In genomic region chr20:5714261-5715041, GRCh38 we compare ENCODE assay signal across 8 cellular contexts. TPM values are rescaled to one million over a fixed set of nuclear protein-coding genes. Genes with fewer than 3 reads are reported as not detected.
DNase-seq lines count a peak whose midpoint lies in the region; ATAC-seq and TF ChIP-seq lines count a peak whose summit lies in the region.

No MANE protein-coding gene starts in this region.

- TF ChIP-seq POLR2A in NB4 (IDR thresholded peaks at IDR 0.05; ENCODE audit: extremely low read depth, insufficient read length) = no peak

- H3K4me3 Mint-ChIP-seq in CD14-positive monocyte = no peak overlapping the region
- peak overlapping the region; percentile 10 for H3K4me3 Mint-ChIP-seq in activated T-cell treated with anti-CD3 and anti-CD28 coated beads, Interleukin-2, amount 50 U/mL, for 24 hours
- no peak overlapping the region for H3K4me3 Mint-ChIP-seq in immature natural killer cell
- no peak overlapping the region for H3K4me3 Mint-ChIP-seq in stimulated activated memory B cell treated with anti-CD40 and anti-IgM and Interleukin-4, amounts not matched to agents 10 μg/mL and 1 μg/mL and 100 μg/mL, for 72 hours

- H3K9me3 Mint-ChIP-seq in CD14-positive monocyte (peaks cover 0 to 15% (median 9%) of the 10 kb centered on the region in 7 donors), immature natural killer cell (no peaks in the 10 kb centered on the region)
- H3K9me3 Mint-ChIP-seq in activated T-cell treated with anti-CD3 and anti-CD28 coated beads, Interleukin-2, amount 50 U/mL, for 24 hours = no peaks in the 10 kb centered on the region
- H3K9me3 Mint-ChIP-seq in stimulated activated memory B cell treated with anti-CD40 and anti-IgM and Interleukin-4, amounts not matched to agents 10 μg/mL and 1 μg/mL and 100 μg/mL, for 72 hours = no peaks in the 10 kb centered on the region

- no peak overlapping the region for H3K4me3 ChIP-seq in NB4 (ENCODE audit: low read depth, low read length)

- H3K27ac Mint-ChIP-seq in CD14-positive monocyte (peak overlapping the region in 4 of 7 donors; percentile 31 to 41 (median 40)), immature natural killer cell (peak overlapping the region; percentile 32 to 86 (median 62))
- H3K27ac Mint-ChIP-seq in activated T-cell treated with anti-CD3 and anti-CD28 coated beads, Interleukin-2, amount 50 U/mL, for 24 hours = peak overlapping the region; percentile 84
- H3K27ac Mint-ChIP-seq in stimulated activated memory B cell treated with anti-CD40 and anti-IgM and Interleukin-4, amounts not matched to agents 10 μg/mL and 1 μg/mL and 100 μg/mL, for 72 hours = peak overlapping the region; percentile 48

- TF ChIP-seq CTCF in CD14-positive monocyte (IDR thresholded peaks at IDR 0.05) = no peak
- TF ChIP-seq CTCF in NB4 (IDR thresholded peaks at IDR 0.05; ENCODE audit: low read depth, low read length) = no peak

- peaks cover 3 to 14% (median 4%) of the 10 kb centered on the region in 3 donors for H3K27me3 Mint-ChIP-seq in CD14-positive monocyte (ENCODE audit: low read depth in 3 of 3)
- H3K27me3 Mint-ChIP-seq in activated T-cell treated with anti-CD3 and anti-CD28 coated beads, Interleukin-2, amount 50 U/mL, for 24 hours = no peaks in the 10 kb centered on the region
- peaks cover 0 to 10% (median 7%) of the 10 kb centered on the region in 3 donors for H3K27me3 Mint-ChIP-seq in immature natural killer cell (ENCODE audit: low read depth in 3 of 3)
- H3K27me3 Mint-ChIP-seq in stimulated activated memory B cell treated with anti-CD40 and anti-IgM and Interleukin-4, amounts not matched to agents 10 μg/mL and 1 μg/mL and 100 μg/mL, for 72 hours = peaks cover 12% of the 10 kb centered on the region

- H3K4me1 Mint-ChIP-seq in CD14-positive monocyte (peaks cover 7% of the 10 kb centered on the region), immature natural killer cell (peaks cover 11 to 13% of the 10 kb centered on the region in 2 donors)
- H3K4me1 Mint-ChIP-seq in activated T-cell treated with anti-CD3 and anti-CD28 coated beads, Interleukin-2, amount 50 U/mL, for 24 hours (ENCODE audit: low read depth) = peaks cover 42% of the 10 kb centered on the region
- peaks cover 19% of the 10 kb centered on the region for H3K4me1 Mint-ChIP-seq in stimulated activated memory B cell treated with anti-CD40 and anti-IgM and Interleukin-4, amounts not matched to agents 10 μg/mL and 1 μg/mL and 100 μg/mL, for 72 hours

- peaks cover 0 to 2% of the 10 kb centered on the region in 2 donors for H3K36me3 Mint-ChIP-seq in CD14-positive monocyte
- H3K36me3 Mint-ChIP-seq in activated T-cell treated with anti-CD3 and anti-CD28 coated beads, Interleukin-2, amount 50 U/mL, for 24 hours (ENCODE audit: low read depth) = no peaks in the 10 kb centered on the region
- no peaks in the 10 kb centered on the region for H3K36me3 Mint-ChIP-seq in immature natural killer cell
- no peaks in the 10 kb centered on the region for H3K36me3 Mint-ChIP-seq in stimulated activated memory B cell treated with anti-CD40 and anti-IgM and Interleukin-4, amounts not matched to agents 10 μg/mL and 1 μg/mL and 100 μg/mL, for 72 hours

- DNase-seq in CD14-positive monocyte (ENCODE audit: low spot score) = peak; percentile 53
- peak; percentile 56 for DNase-seq in NB4 (ENCODE audit: low read depth)
- DNase-seq in activated T-cell treated with anti-CD3 and anti-CD28 coated beads, Interleukin-2, amount 50 U/mL, for 24 hours = peak; percentile 44
- DNase-seq in immature natural killer cell = peak; percentile 62 to 73 (median 67)
- DNase-seq in amniotic stem cell (lab: John Stamatoyannopoulos, UW) = no peak

- intact Hi-C loops in CD14-positive monocyte (cut with micrococcal nuclease) = no loop called here

- ATAC-seq in stimulated activated memory B cell treated with anti-CD40 and anti-IgM and Interleukin-4, amounts not matched to agents 10 μg/mL and 1 μg/mL and 100 μg/mL, for 72 hours = peak; percentile 66
- ATAC-seq in GM19452 (IDR thresholded peaks at IDR 0.05; ENCODE audit: unreplicated experiment) (no peak), GM21390 (IDR thresholded peaks at IDR 0.05; ENCODE audit: unreplicated experiment) (no peak)

RNA-seq across cellular contexts. Expression of gene SHLD1, which starts 35.8 kb away (rescaled TPM):
- polyA plus RNA-seq in CD14-positive monocyte = 10 to 100 TPM in 1 of 2 donors, 1 to 10 TPM in 1; 8.3 to 12.7 TPM
- 10 to 100 TPM; 22.1 to 29.9 (median 27.0) TPM for polyA plus RNA-seq in immature natural killer cell
